Comparison of ENCODE assay signal across 1 cellular context in genomic region chr1:9197186-9198099, GRCh38.
TF ChIP-seq lines count a peak whose summit lies in the region.

No MANE protein-coding gene starts in this region.

TF ChIP-seq in K562, 482 proteins besides CTCF, POLR2A, EP300 and RAD21 (continued from another document):
- TF ChIP-seq ZFP91 (CRISPR knock-in tag; IDR thresholded peaks at IDR 0.05) (no peak), ID3 (CRISPR knock-in tag; IDR thresholded peaks at IDR 0.05) (no peak), ID3 (tag; IDR thresholded peaks at IDR 0.05) (no peak)
